Comparison of ENCODE assay signal across 21 cellular contexts in genomic region chrX:78237127-78237526, GRCh38.
"Had no signal": no experiment of that assay in that cellular context is flagged by ENCODE, and none has a peak within 500 bp of the region (broad histone marks: within the 10 kb centered on the region; RNA-seq: fewer than 3 reads in every experiment).

No MANE protein-coding gene starts in this region.

- H3K9me3 Mint-ChIP-seq: stimulated activated naive CD8-positive, alpha-beta T cell treated with anti-CD3 and anti-CD28 coated beads, Interleukin-15, Interleukin-2, amounts not matched to agents 100 ng/mL and 50 ng/mL, for 24 hours; T-helper 2 cell treated with Interferon-gamma antibody and Interleukin-4, amounts not matched to agents 5 μg/mL and 100 μg/mL, for 36 hours had no signal

- H3K27me3 Mint-ChIP-seq: activated naive CD8-positive, alpha-beta T cell; naive thymus-derived CD4-positive, alpha-beta T cell; stimulated activated naive CD8-positive, alpha-beta T cell treated with anti-CD3 and anti-CD28 coated beads, Interleukin-15, Interleukin-2, amounts not matched to agents 100 ng/mL and 50 ng/mL, for 24 hours had no signal

- H3K4me1 Mint-ChIP-seq: naive thymus-derived CD4-positive, alpha-beta T cell; WTC11 had no signal

- H3K9me3 ChIP-seq: suprapubic skin, transverse colon, uterus had no signal

- H2AFZ ChIP-seq: parathyroid adenoma had no signal

- H3K4me3 Mint-ChIP-seq: activated naive CD8-positive, alpha-beta T cell; naive thymus-derived CD4-positive, alpha-beta T cell; stimulated activated naive CD8-positive, alpha-beta T cell treated with anti-CD3 and anti-CD28 coated beads, Interleukin-15, Interleukin-2, amounts not matched to agents 100 ng/mL and 50 ng/mL, for 24 hours; T-helper 2 cell treated with Interferon-gamma antibody and Interleukin-4, amounts not matched to agents 5 μg/mL and 100 μg/mL, for 36 hours; WTC11 had no signal

- H3K4me1 ChIP-seq: parathyroid adenoma, suprapubic skin, transverse colon, uterus had no signal

- H3K79me2 ChIP-seq: parathyroid adenoma had no signal

- H3K27me3 ChIP-seq: suprapubic skin, transverse colon, uterus had no signal

- DNase-seq: activated CD4-positive, alpha-beta T cell treated with anti-CD3 and anti-CD28 coated beads for 4 hours; activated CD8-positive, alpha-beta memory T cell treated with anti-CD3 and anti-CD28 coated beads, Interleukin-2, amount 50 U/mL, for 4 hours; activated gamma-delta T cell; activated T-cell treated with anti-CD3 and anti-CD28 coated beads, Interleukin-2, amount 50 U/mL, for 48 hours; amniotic stem cell; dermis blood vessel endothelial cell; effector memory CD4-positive, alpha-beta T cell; foreskin melanocyte; glutamatergic neuron; hippocampal formation; left cardiac atrium; mesendoderm; naive thymus-derived CD4-positive, alpha-beta T cell; transverse colon; uterus had no signal

- H3K36me3 Mint-ChIP-seq: WTC11 had no signal

- H3K27ac Mint-ChIP-seq: activated naive CD8-positive, alpha-beta T cell; naive thymus-derived CD4-positive, alpha-beta T cell; stimulated activated naive CD8-positive, alpha-beta T cell treated with anti-CD3 and anti-CD28 coated beads, Interleukin-15, Interleukin-2, amounts not matched to agents 100 ng/mL and 50 ng/mL, for 24 hours; T-helper 2 cell treated with Interferon-gamma antibody and Interleukin-4, amounts not matched to agents 5 μg/mL and 100 μg/mL, for 36 hours; WTC11 had no signal

- ATAC-seq: left cardiac atrium; naive thymus-derived CD4-positive, alpha-beta T cell; WTC11 had no signal

- H3K9ac ChIP-seq: parathyroid adenoma had no signal

- H3K27ac ChIP-seq: parathyroid adenoma, suprapubic skin, transverse colon, uterus had no signal

- H3K4me3 ChIP-seq: suprapubic skin, transverse colon, uterus had no signal

- H3K36me3 ChIP-seq: suprapubic skin, transverse colon, uterus had no signal
